Comparison of ENCODE assay signal across 11 cellular contexts in the genomic region with DNA sequence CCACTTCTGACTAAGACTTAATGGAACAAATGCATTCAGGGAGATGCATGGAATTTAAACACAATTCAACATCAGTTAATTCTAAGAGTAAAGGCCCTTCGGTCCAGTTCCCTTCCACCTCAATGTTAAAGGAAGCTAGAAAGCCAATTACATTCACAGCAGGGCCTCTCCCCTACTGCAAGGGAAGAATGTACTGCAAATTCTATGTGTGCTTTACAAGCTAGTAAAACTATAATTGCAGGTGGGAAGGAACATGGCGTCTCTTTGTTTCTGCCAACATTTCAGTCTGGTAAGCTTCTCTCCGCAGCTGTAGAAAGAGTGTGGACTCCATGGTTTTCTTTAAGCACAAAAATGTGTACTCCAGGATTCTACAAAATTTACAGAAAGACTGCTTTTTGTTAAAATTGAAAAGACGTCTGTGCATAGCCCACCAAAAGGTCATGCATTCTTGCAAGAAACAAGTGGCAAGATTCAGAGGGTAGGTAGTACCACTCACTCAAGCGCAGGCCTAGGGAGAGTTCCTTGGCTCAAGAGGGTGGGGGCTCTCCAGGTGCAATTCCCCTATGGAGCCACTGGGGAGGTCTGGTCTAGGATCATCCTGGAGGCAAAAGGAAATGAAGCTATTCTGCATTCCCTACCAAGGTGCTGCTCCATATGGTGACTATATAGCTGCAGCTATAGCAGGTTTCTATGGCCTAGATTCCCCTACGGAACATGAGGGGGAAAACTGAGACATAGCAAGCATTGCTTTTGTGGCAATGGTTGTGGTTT.
A peak's percentile ranks its signal among the peaks of the same experiment; 100 is the strongest.
DNase-seq lines count a peak whose midpoint lies in the region; ATAC-seq, FAIRE-seq and TF ChIP-seq lines count a peak whose summit lies in the region.
"Had no signal": no experiment of that assay in that cellular context is flagged by ENCODE, and none has a peak within 500 bp of the region (broad histone marks: within the 10 kb centered on the region; RNA-seq: fewer than 3 reads in every experiment).

No MANE protein-coding gene starts in this region.

- H3K4me1 ChIP-seq in left ventricle myocardium inferior (peaks cover 43% of the 10 kb centered on the region), SK-N-SH (ENCODE audit: control insufficient read depth in 1 of 2, insufficient read depth in 2 of 2, low read depth in 1 of 2, low read length in 1 of 2) (peaks cover 0 to 3% of the 10 kb centered on the region in 2 experiments; a peak in 1 of 4 replicates)
- H3K4me1 ChIP-seq: testis had no signal

- no peak for TF ChIP-seq EP300 in SK-N-SH (IDR thresholded peaks at IDR 0.05; ENCODE audit: borderline replicate concordance in 1 of 2, low read depth in 1 of 2, low read length in 1 of 2)

- CTCF ChIA-PET in SK-N-SH (lab: Yijun Ruan, JAX), result interaction anchor here (0.6 to 1.8 kb wide), 4 partner anchors 9 to 204 kb away, joined by 3 to 6 read pairs (median 3); no protein-coding TSS in a partner anchor

- no peaks in the 10 kb centered on the region for H3K9me2 ChIP-seq in SK-N-SH

- FAIRE-seq in RCC 7860 (lab: Jason Lieb, UNC), result no peak

- no peak for DNase-seq in left ventricle myocardium inferior
- DNase-seq in Right ventricle myocardium superior, result no peak
- peak; percentile 23 for DNase-seq in SK-N-SH
- DNase-seq in iPS DF 19.7 (ENCODE audit: low read depth, low spot score), result peak; percentile 60
- DNase-seq in caudate nucleus (lab: John Stamatoyannopoulos, UW), result no peak
- no peak for DNase-seq in NCI-H510A (lab: John Stamatoyannopoulos, UW)
- DNase-seq in RCC 7860 (ENCODE audit: low spot score), result no peak
- DNase-seq: NCI-H510A treated with DMSO at 0.1 percent for 48 hours; stimulated activated CD4-positive, alpha-beta T cell treated with anti-CD3 and anti-CD28 coated beads, Interleukin-4, amount 100 ng/mL, for 1 hour; testis had no signal

- no peak overlapping the region for H2AFZ ChIP-seq in SK-N-SH (ENCODE audit: low read depth)

- intact Hi-C loops in left ventricle myocardium inferior (cut with micrococcal nuclease) (no loop called here), Right ventricle myocardium superior (cut with DNase I) (no loop called here)

- H3K27ac ChIP-seq in left ventricle myocardium inferior (replicated peaks) (no peak overlapping the region), SK-N-SH (ENCODE audit: low read depth in 2 of 2, low read length in 1 of 2) (no peak overlapping the region), caudate nucleus (ENCODE audit: low read depth, low read length) (no peak overlapping the region)
- H3K27ac ChIP-seq: testis had no signal

- POLR2A ChIA-PET in SK-N-SH (lab: Yijun Ruan, JAX), result no interaction called here

- TF ChIP-seq CTCF in left ventricle myocardium inferior (IDR thresholded peaks at IDR 0.05; ENCODE audit: borderline replicate concordance) (peak; percentile 16), SK-N-SH (IDR thresholded peaks at IDR 0.05) (no peak; the same call in 1 of the 2 replicates)

- ATAC-seq in Right ventricle myocardium superior (ENCODE audit: poor library complexity) (no peak), HG03432 (IDR thresholded peaks at IDR 0.05; ENCODE audit: unreplicated experiment) (no peak)

- H3K4me2 ChIP-seq in SK-N-SH, result no peak overlapping the region

- H3K79me2 ChIP-seq in SK-N-SH (ENCODE audit: insufficient read depth), result no peaks in the 10 kb centered on the region

- H3K27me3 ChIP-seq in left ventricle myocardium inferior (ENCODE audit: low read depth), result no peaks in the 10 kb centered on the region
- no peaks in the 10 kb centered on the region for H3K27me3 ChIP-seq in SK-N-SH (ENCODE audit: insufficient read depth)
- H3K27me3 ChIP-seq: testis had no signal

- peaks cover 7% of the 10 kb centered on the region for H3K36me3 ChIP-seq in left ventricle myocardium inferior
- H3K36me3 ChIP-seq in SK-N-SH (replicated peaks in 1 of 2; ENCODE audit: control insufficient read depth in 1 of 2, insufficient read depth in 2 of 2, low read length in 1 of 2), result no peaks in the 10 kb centered on the region

- no peak for TF ChIP-seq RAD21 in SK-N-SH (IDR thresholded peaks at IDR 0.05; ENCODE audit: low read length)

- H4K20me1 ChIP-seq in SK-N-SH (ENCODE audit: insufficient read depth), result no peaks in the 10 kb centered on the region

- 92% methylated on average over 6 of the region's 6 CpGs for WGBS in SK-N-SH (ENCODE audit: low lambda C conversion rate)

- H3F3A ChIP-seq in SK-N-SH (replicated peaks; ENCODE audit: insufficient read depth), result no peaks in the 10 kb centered on the region

- H3K4me3 ChIP-seq in left ventricle myocardium inferior (no peak overlapping the region), SK-N-SH (ENCODE audit: low read depth in 2 of 2, low read length in 1 of 2) (no peak overlapping the region)
- H3K4me3 ChIP-seq: testis had no signal

- H3K9me3 ChIP-seq in left ventricle myocardium inferior (replicated peaks) (no peaks in the 10 kb centered on the region), SK-N-SH (no peaks in the 10 kb centered on the region)
- H3K9me3 ChIP-seq: testis had no signal

- H3K9ac ChIP-seq in SK-N-SH, result no peak overlapping the region

TF ChIP-seq in SK-N-SH, 30 proteins besides CTCF, POLR2A, EP300 and RAD21:
- no peak for TF ChIP-seq MXI1 (IDR thresholded peaks at IDR 0.05; ENCODE audit: low read depth, low read length)
- TF ChIP-seq, protein P1, sequence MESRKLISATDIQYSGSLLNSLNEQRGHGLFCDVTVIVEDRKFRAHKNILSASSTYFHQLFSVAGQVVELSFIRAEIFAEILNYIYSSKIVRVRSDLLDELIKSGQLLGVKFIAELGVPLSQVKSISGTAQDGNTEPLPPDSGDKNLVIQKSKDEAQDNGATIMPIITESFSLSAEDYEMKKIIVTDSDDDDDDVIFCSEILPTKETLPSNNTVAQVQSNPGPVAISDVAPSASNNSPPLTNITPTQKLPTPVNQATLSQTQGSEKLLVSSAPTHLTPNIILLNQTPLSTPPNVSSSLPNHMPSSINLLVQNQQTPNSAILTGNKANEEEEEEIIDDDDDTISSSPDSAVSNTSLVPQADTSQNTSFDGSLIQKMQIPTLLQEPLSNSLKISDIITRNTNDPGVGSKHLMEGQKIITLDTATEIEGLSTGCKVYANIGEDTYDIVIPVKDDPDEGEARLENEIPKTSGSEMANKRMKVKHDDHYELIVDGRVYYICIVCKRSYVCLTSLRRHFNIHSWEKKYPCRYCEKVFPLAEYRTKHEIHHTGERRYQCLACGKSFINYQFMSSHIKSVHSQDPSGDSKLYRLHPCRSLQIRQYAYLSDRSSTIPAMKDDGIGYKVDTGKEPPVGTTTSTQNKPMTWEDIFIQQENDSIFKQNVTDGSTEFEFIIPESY (IDR thresholded peaks at IDR 0.05; ENCODE audit: borderline replicate concordance, low read depth), result no peak
- TF ChIP-seq RCOR1 (IDR thresholded peaks at IDR 0.05; ENCODE audit: low read length), result no peak
- no peak for TF ChIP-seq GATA2 (CRISPR knock-in tag; IDR thresholded peaks at IDR 0.05)
- no peak for TF ChIP-seq POLR2AphosphoS5 (IDR thresholded peaks at IDR 0.05; ENCODE audit: low read depth, low read length)
- no peak for TF ChIP-seq TCF12 (IDR thresholded peaks at IDR 0.05)
- no peak for TF ChIP-seq YY1 (IDR thresholded peaks at IDR 0.05; ENCODE audit: low read depth)
- TF ChIP-seq FOXM1 (IDR thresholded peaks at IDR 0.05; ENCODE audit: low read depth), result no peak
- TF ChIP-seq EZH2phosphoT487 (IDR thresholded peaks at IDR 0.05; ENCODE audit: borderline replicate concordance, low read depth), result no peak
- no peak for TF ChIP-seq JUND (IDR thresholded peaks at IDR 0.05)
- TF ChIP-seq ELF1 (IDR thresholded peaks at IDR 0.05), result no peak
- no peak for TF ChIP-seq TEAD4 (IDR thresholded peaks at IDR 0.05; ENCODE audit: borderline replicate concordance, insufficient read depth)
- TF ChIP-seq, protein P2, sequence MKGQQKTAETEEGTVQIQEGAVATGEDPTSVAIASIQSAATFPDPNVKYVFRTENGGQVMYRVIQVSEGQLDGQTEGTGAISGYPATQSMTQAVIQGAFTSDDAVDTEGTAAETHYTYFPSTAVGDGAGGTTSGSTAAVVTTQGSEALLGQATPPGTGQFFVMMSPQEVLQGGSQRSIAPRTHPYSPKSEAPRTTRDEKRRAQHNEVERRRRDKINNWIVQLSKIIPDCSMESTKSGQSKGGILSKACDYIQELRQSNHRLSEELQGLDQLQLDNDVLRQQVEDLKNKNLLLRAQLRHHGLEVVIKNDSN (IDR thresholded peaks at IDR 0.05; ENCODE audit: borderline replicate concordance, low read depth), result no peak
- no peak for TF ChIP-seq CHD2 (IDR thresholded peaks at IDR 0.05; ENCODE audit: low read length, partially characterized antibody)
- TF ChIP-seq, protein P3, sequence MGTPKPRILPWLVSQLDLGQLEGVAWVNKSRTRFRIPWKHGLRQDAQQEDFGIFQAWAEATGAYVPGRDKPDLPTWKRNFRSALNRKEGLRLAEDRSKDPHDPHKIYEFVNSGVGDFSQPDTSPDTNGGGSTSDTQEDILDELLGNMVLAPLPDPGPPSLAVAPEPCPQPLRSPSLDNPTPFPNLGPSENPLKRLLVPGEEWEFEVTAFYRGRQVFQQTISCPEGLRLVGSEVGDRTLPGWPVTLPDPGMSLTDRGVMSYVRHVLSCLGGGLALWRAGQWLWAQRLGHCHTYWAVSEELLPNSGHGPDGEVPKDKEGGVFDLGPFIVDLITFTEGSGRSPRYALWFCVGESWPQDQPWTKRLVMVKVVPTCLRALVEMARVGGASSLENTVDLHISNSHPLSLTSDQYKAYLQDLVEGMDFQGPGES (IDR thresholded peaks at IDR 0.05; ENCODE audit: low read depth, low read length), result no peak
- no peak for TF ChIP-seq NFIC (IDR thresholded peaks at IDR 0.05; ENCODE audit: borderline replicate concordance)
- TF ChIP-seq GABPA (IDR thresholded peaks at IDR 0.05; ENCODE audit: low read depth), result no peak

Comparison
In these comparisons a context has a peak if more than half of its experiments do, and no peak if none do; other contexts are left out.
1. DNase-seq: peak in SK-N-SH (single experiment) and iPS DF 19.7 (single experiment); none in left ventricle myocardium inferior (single experiment), Right ventricle myocardium superior (single experiment), caudate nucleus (0 of 61), NCI-H510A (single experiment) and RCC 7860 (single experiment).